In genomic region chr2:219851801-219852481, GRCh38 we compare ENCODE assay signal across 13 cellular contexts.
DNase-seq lines count a peak whose midpoint lies in the region; ATAC-seq and TF ChIP-seq lines count a peak whose summit lies in the region.
"Had no signal": no experiment of that assay in that cellular context is flagged by ENCODE, and none has a peak within 500 bp of the region (broad histone marks: within the 10 kb centered on the region; RNA-seq: fewer than 3 reads in every experiment).

No MANE protein-coding gene starts in this region.

- no TSS peak for BruUV-seq in Panc1 (replicated peaks; lab: Mats Ljungman, UMichigan)

- POLR2A ChIA-PET in Panc1 (lab: Charles Lee) = no interaction called here

- TF ChIP-seq CTCF in Panc1 (IDR thresholded peaks at IDR 0.05) (no peak), fibroblast of the aortic adventitia (IDR thresholded peaks at IDR 0.05; ENCODE audit: insufficient read depth, low read length) (no peak)

- H3K27ac ChIP-seq in Panc1 (ENCODE audit: low read length) = no peak overlapping the region
- peak overlapping the region; percentile 14 for H3K27ac ChIP-seq in rectal smooth muscle tissue (ENCODE audit: low read depth, low read length)
- H3K27ac ChIP-seq: C4-2B had no signal

- no peak overlapping the region for H3K27ac Mint-ChIP-seq in activated T-helper 1 cell treated with anti-CD3 and anti-CD28 coated beads, Interleukin-12 subunit alpha, Interleukin-12 subunit beta, Interleukin-2, Interleukin-4 antibody, amounts not matched to agents 30 ng/mL and 10 ng/mL and 1 ng/mL, durations not matched to agents 14 hours and 24 hours and 36 hours
- H3K27ac Mint-ChIP-seq: activated naive CD8-positive, alpha-beta T cell had no signal

- H3K9ac ChIP-seq in rectal smooth muscle tissue (ENCODE audit: low read length) = no peak overlapping the region

- H3K36me3 ChIP-seq in Panc1 (ENCODE audit: control insufficient read depth, insufficient read depth, low read length) (no peaks in the 10 kb centered on the region), rectal smooth muscle tissue (ENCODE audit: control insufficient read depth, insufficient read depth, low read length) (no peaks in the 10 kb centered on the region)

- H3K36me3 Mint-ChIP-seq in activated T-helper 1 cell treated with anti-CD3 and anti-CD28 coated beads, Interleukin-12 subunit alpha, Interleukin-12 subunit beta, Interleukin-2, Interleukin-4 antibody, amounts not matched to agents 30 ng/mL and 10 ng/mL and 1 ng/mL, durations not matched to agents 14 hours and 24 hours and 36 hours (ENCODE audit: low read depth) = no peaks in the 10 kb centered on the region
- H3K36me3 Mint-ChIP-seq: activated naive CD8-positive, alpha-beta T cell had no signal

- H3K4me3 ChIP-seq in Panc1 (ENCODE audit: low read depth in 2 of 2, low read length in 2 of 2) (peak overlapping the region; percentile 17 to 32), fibroblast of the aortic adventitia (ENCODE audit: low read depth, low read length) (peak overlapping the region; percentile 40), rectal smooth muscle tissue (ENCODE audit: low read length) (peak overlapping the region; percentile 34)
- H3K4me3 ChIP-seq: GM12878 had no signal

- peaks cover 8% of the 10 kb centered on the region for H3K27me3 Mint-ChIP-seq in activated T-helper 1 cell treated with anti-CD3 and anti-CD28 coated beads, Interleukin-12 subunit alpha, Interleukin-12 subunit beta, Interleukin-2, Interleukin-4 antibody, amounts not matched to agents 30 ng/mL and 10 ng/mL and 1 ng/mL, durations not matched to agents 14 hours and 24 hours and 36 hours (ENCODE audit: insufficient read depth)

- intact Hi-C loops in Panc1 (cut with micrococcal nuclease; ENCODE audit: unreplicated experiment) = no loop called here
- intact Hi-C loops in activated T-helper 1 cell treated with anti-CD3 and anti-CD28 coated beads, Interleukin-12 subunit alpha, Interleukin-12 subunit beta, Interleukin-2, Interleukin-4 antibody, amounts not matched to agents 30 ng/mL and 10 ng/mL and 1 ng/mL, durations not matched to agents 14 hours and 24 hours and 36 hours (cut with micrococcal nuclease) = no loop called here

- H3K27me3 ChIP-seq in Panc1 (ENCODE audit: control insufficient read depth, insufficient read depth, low read length) = peaks cover 10% of the 10 kb centered on the region
- no peaks in the 10 kb centered on the region for H3K27me3 ChIP-seq in rectal smooth muscle tissue (ENCODE audit: control insufficient read depth, insufficient read depth, low read length)

- no peaks in the 10 kb centered on the region for H3K4me1 Mint-ChIP-seq in activated T-helper 1 cell treated with anti-CD3 and anti-CD28 coated beads, Interleukin-12 subunit alpha, Interleukin-12 subunit beta, Interleukin-2, Interleukin-4 antibody, amounts not matched to agents 30 ng/mL and 10 ng/mL and 1 ng/mL, durations not matched to agents 14 hours and 24 hours and 36 hours (ENCODE audit: low read depth)

- no peak overlapping the region for H3K4me3 Mint-ChIP-seq in activated T-helper 1 cell treated with anti-CD3 and anti-CD28 coated beads, Interleukin-12 subunit alpha, Interleukin-12 subunit beta, Interleukin-2, Interleukin-4 antibody, amounts not matched to agents 30 ng/mL and 10 ng/mL and 1 ng/mL, durations not matched to agents 14 hours and 24 hours and 36 hours
- H3K4me3 Mint-ChIP-seq: activated naive CD8-positive, alpha-beta T cell had no signal

- CTCF ChIA-PET in Panc1 (lab: Charles Lee) = no interaction called here

- ATAC-seq in Panc1 = peak; percentile 62
- ATAC-seq: GM12878 had no signal

- H3K4me1 ChIP-seq in Panc1 (ENCODE audit: control insufficient read depth, insufficient read depth, low read length) = no peaks in the 10 kb centered on the region; the same call in 1 of the 2 replicates
- no peaks in the 10 kb centered on the region for H3K4me1 ChIP-seq in rectal smooth muscle tissue (ENCODE audit: control insufficient read depth, insufficient read depth, low read length)

- no peaks in the 10 kb centered on the region for H3K9me3 Mint-ChIP-seq in activated T-helper 1 cell treated with anti-CD3 and anti-CD28 coated beads, Interleukin-12 subunit alpha, Interleukin-12 subunit beta, Interleukin-2, Interleukin-4 antibody, amounts not matched to agents 30 ng/mL and 10 ng/mL and 1 ng/mL, durations not matched to agents 14 hours and 24 hours and 36 hours

- in situ Hi-C loops in Panc1 (cut with HindIII; ENCODE audit: low pct_unique_long_range_greater_than_20kb, low sequenced_read_pairs) = no loop called here

- peak; percentile 62 for DNase-seq in EH (ENCODE audit: low read depth)
- no peak for DNase-seq in Panc1 (ENCODE audit: low read depth, low spot score)
- peak; percentile 15 for DNase-seq in fibroblast of the aortic adventitia (ENCODE audit: low read depth)
- no peak for DNase-seq in activated T-helper 1 cell treated with anti-CD3 and anti-CD28 coated beads, Interleukin-12 subunit alpha, Interleukin-12 subunit beta, Interleukin-2, Interleukin-4 antibody, amounts not matched to agents 30 ng/mL and 10 ng/mL and 1 ng/mL, durations not matched to agents 14 hours and 24 hours and 36 hours (ENCODE audit: low spot score)
- no peak for DNase-seq in KG1 (lab: John Stamatoyannopoulos, UW)
- no peak for DNase-seq in activated CD4-positive, alpha-beta T cell treated with anti-CD3 and anti-CD28 coated beads, Interleukin-2, amount 50 U/mL, for 4 hours
- DNase-seq in SHP77 treated with DMSO at 0.1 percent for 48 hours (lab: John Stamatoyannopoulos, UW) = no peak
- DNase-seq: activated CD4-positive, alpha-beta T cell treated with anti-CD3 and anti-CD28 coated beads for 4 hours; stimulated activated naive CD4-positive, alpha-beta T cell had no signal

- no peaks in the 10 kb centered on the region for H3K9me3 ChIP-seq in Panc1 (ENCODE audit: control insufficient read depth, insufficient read depth, low read depth, low read length)

Comparison
In these comparisons a context has a peak if more than half of its experiments do, and no peak if none do; other contexts are left out.
1. DNase-seq: peak in EH (single experiment) and fibroblast of the aortic adventitia (single experiment); none in Panc1 (single experiment), activated T-helper 1 cell treated with anti-CD3 and anti-CD28 coated beads, Interleukin-12 subunit alpha, Interleukin-12 subunit beta, Interleukin-2, Interleukin-4 antibody, amounts not matched to agents 30 ng/mL and 10 ng/mL and 1 ng/mL, durations not matched to agents 14 hours and 24 hours and 36 hours (single experiment), KG1 (single experiment), activated CD4-positive, alpha-beta T cell treated with anti-CD3 and anti-CD28 coated beads, Interleukin-2, amount 50 U/mL, for 4 hours (0 of 2) and SHP77 treated with DMSO at 0.1 percent for 48 hours (single experiment).
2. Peak in every context shown above with its lines, with median percentiles within 50 percentile points of each other: H3K4me3 ChIP-seq.